Comparison of ENCODE assay signal across 1 cellular context in genomic region chr7:22728416-22729029, GRCh38.
TF ChIP-seq lines count a peak whose summit lies in the region.

No MANE protein-coding gene starts in this region.

TF ChIP-seq in HepG2, 621 proteins besides CTCF, POLR2A, EP300 and RAD21 (continued from another document):
- no peak for TF ChIP-seq TFE3 (CRISPR knock-in tag; IDR thresholded peaks at IDR 0.05)
- TF ChIP-seq SOX13 (IDR thresholded peaks at IDR 0.05) = no peak
- TF ChIP-seq SOX13 (CRISPR knock-in tag; conservative IDR thresholded peaks at IDR 0.05 in 1 of 2, IDR thresholded peaks at IDR 0.05 in 1 of 2) = 0 out of 4 replicates have a peak, but pooled peaks of 1 of the 2 experiments have one; percentile 10
- TF ChIP-seq SALL2 (CRISPR knock-in tag; IDR thresholded peaks at IDR 0.05) = no peak
- TF ChIP-seq STAG1 (CRISPR knock-in tag; IDR thresholded peaks at IDR 0.05) = peak; percentile 39
- TF ChIP-seq GLI4 (CRISPR knock-in tag; IDR thresholded peaks at IDR 0.05; ENCODE audit: borderline replicate concordance) = no peak
- no peak for TF ChIP-seq ZNF746 (CRISPR knock-in tag; IDR thresholded peaks at IDR 0.05)
- TF ChIP-seq ZEB1 (IDR thresholded peaks at IDR 0.05; ENCODE audit: insufficient replicate concordance, low read depth) = no peak
- TF ChIP-seq ATF1 (CRISPR knock-in tag; IDR thresholded peaks at IDR 0.05) = no peak
- TF ChIP-seq NFRKB (IDR thresholded peaks at IDR 0.05) = no peak
- no peak for TF ChIP-seq KLF9 (CRISPR knock-in tag; IDR thresholded peaks at IDR 0.05; ENCODE audit: low read depth)
